20 cellular contexts compared by ENCODE assay signal in the genomic region with DNA sequence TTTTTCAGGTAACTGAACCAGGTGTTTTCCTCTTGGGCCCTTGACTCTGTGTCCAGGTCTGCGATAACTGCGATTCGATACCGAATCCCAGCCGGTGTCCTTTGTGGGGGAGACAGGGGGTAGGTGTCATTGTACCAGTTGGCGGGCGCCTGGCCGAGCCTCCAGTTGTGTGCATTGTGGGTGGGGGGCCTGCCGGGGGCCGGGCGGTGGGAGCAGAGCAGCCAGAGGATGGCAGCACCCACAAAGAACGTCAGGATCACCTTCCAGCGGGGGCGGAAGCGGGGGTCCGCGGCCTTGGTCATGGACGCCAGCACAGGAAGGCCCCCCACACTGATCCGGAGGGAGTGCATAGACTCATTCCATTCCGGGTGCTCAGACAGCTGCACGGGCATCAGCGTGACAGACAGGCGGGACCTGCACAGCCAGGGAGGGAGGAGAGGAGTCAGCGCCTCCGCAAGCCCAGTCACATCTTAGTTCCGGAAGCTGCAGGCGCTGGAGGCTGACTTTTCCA. TPM values are rescaled to one million over a fixed set of nuclear protein-coding genes. Genes with fewer than 3 reads are reported as not detected.
DNase-seq lines count a peak whose midpoint lies in the region; ATAC-seq and TF ChIP-seq lines count a peak whose summit lies in the region.
"Had no signal": no experiment of that assay in that cellular context is flagged by ENCODE, and none has a peak within 500 bp of the region (broad histone marks: within the 10 kb centered on the region; RNA-seq: fewer than 3 reads in every experiment).

No MANE protein-coding gene starts in this region.

- ATAC-seq in upper lobe of right lung: no peak
- no peak for ATAC-seq in GM23338
- ATAC-seq: activated T-helper 17 cell treated with anti-CD3 and anti-CD28 coated beads, Interleukin-2, amount 50 U/mL, for 72 hours; gastrocnemius medialis; Panc1 had no signal

- H3K4me1 ChIP-seq in endodermal cell (ENCODE audit: control insufficient read depth, insufficient read depth, low read length) (no peaks in the 10 kb centered on the region), testis (peaks cover 44% of the 10 kb centered on the region), upper lobe of right lung (peaks cover 9% of the 10 kb centered on the region), HAP-1 (no peaks in the 10 kb centered on the region), GM23338 (ENCODE audit: insufficient read depth) (no peaks in the 10 kb centered on the region)

- no peaks in the 10 kb centered on the region for H3K9me3 ChIP-seq in endodermal cell (ENCODE audit: control insufficient read depth, low read length)
- no peaks in the 10 kb centered on the region for H3K9me3 ChIP-seq in testis
- H3K9me3 ChIP-seq in upper lobe of right lung: no peaks in the 10 kb centered on the region
- no peaks in the 10 kb centered on the region for H3K9me3 ChIP-seq in HAP-1
- H3K9me3 ChIP-seq: gastrocnemius medialis had no signal

- peak; percentile 13 for DNase-seq in activated naive CD4-positive, alpha-beta T cell treated with anti-CD3 and anti-CD28 coated beads, Interleukin-2, amount 10 ng/mL, durations not matched to agents 7 days and 5 days
- DNase-seq in activated naive CD4-positive, alpha-beta T cell treated with Interleukin-2 at 50 U/mL for 16 hours: no peak
- DNase-seq in endodermal cell (peak; percentile 35), mesenteric fat pad (ENCODE audit: low spot score) (peak; percentile 67), testis (peak; percentile 26), upper lobe of right lung (no peak), HAP-1 (ENCODE audit: low spot score in 2 of 2) (no peak), GM23338 (ENCODE audit: low spot score) (no peak)
- DNase-seq: activated CD4-positive, alpha-beta memory T cell treated with anti-CD3 and anti-CD28 coated beads for 36 hours; CD4-positive, alpha-beta T cell; DMS79; NCI-H2107; NCI-H82; occipital lobe; stimulated activated CD4-positive, alpha-beta T cell treated with anti-CD3 and anti-CD28 coated beads, Interleukin-12 subunit alpha, Interleukin-12 subunit beta, amount 100 ng/mL, for 4 hours; stimulated activated naive CD4-positive, alpha-beta T cell had no signal

- no peak overlapping the region for H3K4me2 ChIP-seq in GM23338

- intact Hi-C loops in testis (cut with DNase I; ENCODE audit: low total_unique reads) (no loop called here), upper lobe of right lung (cut with DNase I) (no loop called here)

- no peak overlapping the region for H3K27ac Mint-ChIP-seq in activated naive CD4-positive, alpha-beta T cell treated with anti-CD3 and anti-CD28 coated beads, Interleukin-2, amount 10 ng/mL, durations not matched to agents 7 days and 5 days
- no peak overlapping the region for H3K27ac Mint-ChIP-seq in endodermal cell
- no peak overlapping the region for H3K27ac Mint-ChIP-seq in GM23338
- H3K27ac Mint-ChIP-seq: activated CD4-positive, alpha-beta memory T cell treated with anti-CD3 and anti-CD28 coated beads for 36 hours; activated T-helper 17 cell treated with anti-CD3 and anti-CD28 coated beads, Interleukin-2, amount 50 U/mL, for 72 hours; CD4-positive, alpha-beta T cell had no signal

- H3K36me3 ChIP-seq in endodermal cell (ENCODE audit: control insufficient read depth, insufficient read depth, low read length) (peaks cover 41% of the 10 kb centered on the region), testis (ENCODE audit: low read depth, missing control alignments) (no peaks in the 10 kb centered on the region), upper lobe of right lung (peaks cover 70% of the 10 kb centered on the region), HAP-1 (replicated peaks) (peaks cover 31% of the 10 kb centered on the region), GM23338 (ENCODE audit: insufficient read depth) (no peaks in the 10 kb centered on the region)

- H3K9me3 Mint-ChIP-seq in activated naive CD4-positive, alpha-beta T cell treated with anti-CD3 and anti-CD28 coated beads, Interleukin-2, amount 10 ng/mL, durations not matched to agents 7 days and 5 days: no peaks in the 10 kb centered on the region
- H3K9me3 Mint-ChIP-seq in endodermal cell (no peaks in the 10 kb centered on the region), GM23338 (no peaks in the 10 kb centered on the region)
- H3K9me3 Mint-ChIP-seq: activated CD4-positive, alpha-beta memory T cell treated with anti-CD3 and anti-CD28 coated beads for 36 hours; activated T-helper 17 cell treated with anti-CD3 and anti-CD28 coated beads, Interleukin-2, amount 50 U/mL, for 72 hours; CD4-positive, alpha-beta T cell; central memory CD8-positive, alpha-beta T cell had no signal

- no peaks in the 10 kb centered on the region for H3F3A ChIP-seq in GM23338 (replicated peaks; ENCODE audit: low read depth)

- 92 to 97% methylated on average over 11 to 27 of the region's 27 CpGs for WGBS in endodermal cell (ENCODE audit: insufficient coverage in 1 of 2, insufficient read length in 1 of 2), 2 experiments
- WGBS in testis, 2 donors: 84 to 93% methylated on average over 18 to 27 of the region's 27 CpGs

- H3K9me2 ChIP-seq in GM23338 (ENCODE audit: insufficient read depth): no peaks in the 10 kb centered on the region

- H3K4me3 ChIP-seq in endodermal cell (ENCODE audit: low read length): no peak overlapping the region
- no peak overlapping the region for H3K4me3 ChIP-seq in testis
- no peak overlapping the region for H3K4me3 ChIP-seq in upper lobe of right lung
- no peak overlapping the region for H3K4me3 ChIP-seq in HAP-1
- no peak overlapping the region for H3K4me3 ChIP-seq in GM23338
- H3K4me3 ChIP-seq: gastrocnemius medialis had no signal

- TF ChIP-seq POLR2A in testis (IDR thresholded peaks at IDR 0.05): no peak

- no peak overlapping the region for H3K27ac ChIP-seq in endodermal cell (ENCODE audit: low read depth, low read length)
- H3K27ac ChIP-seq in testis: no peak overlapping the region
- H3K27ac ChIP-seq in upper lobe of right lung: no peak overlapping the region
- no peak overlapping the region for H3K27ac ChIP-seq in GM23338 (ENCODE audit: low read depth)

- no peaks in the 10 kb centered on the region for H3K27me3 Mint-ChIP-seq in activated naive CD4-positive, alpha-beta T cell treated with anti-CD3 and anti-CD28 coated beads, Interleukin-2, amount 10 ng/mL, durations not matched to agents 7 days and 5 days
- H3K27me3 Mint-ChIP-seq in endodermal cell (ENCODE audit: insufficient read depth) (peaks cover 6% of the 10 kb centered on the region), GM23338 (ENCODE audit: insufficient read depth, low read depth, poor library complexity) (peaks cover 31% of the 10 kb centered on the region)
- H3K27me3 Mint-ChIP-seq: activated CD4-positive, alpha-beta memory T cell treated with anti-CD3 and anti-CD28 coated beads for 36 hours; activated T-helper 17 cell treated with anti-CD3 and anti-CD28 coated beads, Interleukin-2, amount 50 U/mL, for 72 hours; CD4-positive, alpha-beta T cell; central memory CD8-positive, alpha-beta T cell had no signal

- CTCF ChIA-PET in activated naive CD4-positive, alpha-beta T cell treated with anti-CD3 and anti-CD28 coated beads, Interleukin-2, amount 10 ng/mL, durations not matched to agents 7 days and 5 days (lab: Charles Lee): no interaction called here

- peaks cover 47% of the 10 kb centered on the region for H3K36me3 Mint-ChIP-seq in activated naive CD4-positive, alpha-beta T cell treated with anti-CD3 and anti-CD28 coated beads, Interleukin-2, amount 10 ng/mL, durations not matched to agents 7 days and 5 days
- H3K36me3 Mint-ChIP-seq in endodermal cell (ENCODE audit: low read depth): peaks cover 67% of the 10 kb centered on the region
- peaks cover 33% of the 10 kb centered on the region for H3K36me3 Mint-ChIP-seq in GM23338 (ENCODE audit: low read depth)

- H3K27me3 ChIP-seq in endodermal cell (ENCODE audit: control insufficient read depth, insufficient read depth, low read length, poor library complexity, severe bottlenecking): no peaks in the 10 kb centered on the region
- no peaks in the 10 kb centered on the region for H3K27me3 ChIP-seq in testis
- H3K27me3 ChIP-seq in upper lobe of right lung: no peaks in the 10 kb centered on the region
- no peaks in the 10 kb centered on the region for H3K27me3 ChIP-seq in HAP-1 (ENCODE audit: low read depth)
- H3K27me3 ChIP-seq in GM23338 (ENCODE audit: insufficient read depth): peaks cover 8% of the 10 kb centered on the region
- H3K27me3 ChIP-seq: gastrocnemius medialis had no signal

- H3K9ac ChIP-seq in endodermal cell (ENCODE audit: extremely low read depth, low read length, poor library complexity, severe bottlenecking): no peak overlapping the region

- no peak for TF ChIP-seq CTCF in endodermal cell (conservative IDR thresholded peaks at IDR 0.05)
- TF ChIP-seq CTCF in testis (IDR thresholded peaks at IDR 0.05): no peak
- no peak for TF ChIP-seq CTCF in upper lobe of right lung (IDR thresholded peaks at IDR 0.05)
- no peak for TF ChIP-seq CTCF in GM23338 (conservative IDR thresholded peaks at IDR 0.05; ENCODE audit: low read depth in 2 of 2)

- no peak overlapping the region for H3K4me3 Mint-ChIP-seq in activated naive CD4-positive, alpha-beta T cell treated with anti-CD3 and anti-CD28 coated beads, Interleukin-2, amount 10 ng/mL, durations not matched to agents 7 days and 5 days
- no peak overlapping the region for H3K4me3 Mint-ChIP-seq in endodermal cell
- H3K4me3 Mint-ChIP-seq in GM23338: no peak overlapping the region
- H3K4me3 Mint-ChIP-seq: activated CD4-positive, alpha-beta memory T cell treated with anti-CD3 and anti-CD28 coated beads for 36 hours; activated T-helper 17 cell treated with anti-CD3 and anti-CD28 coated beads, Interleukin-2, amount 50 U/mL, for 72 hours; CD4-positive, alpha-beta T cell; central memory CD8-positive, alpha-beta T cell had no signal

- 0 out of 2 replicates have a peak, but pooled peaks cover under 1% of the 10 kb centered on the region for H3K79me2 ChIP-seq in GM23338 (replicated peaks; ENCODE audit: insufficient read depth)

- H2AFZ ChIP-seq in GM23338: no peak overlapping the region

- in situ Hi-C loops in HAP-1 (cut with MboI; ENCODE audit: low sequenced_read_pairs): no loop called here

- no peaks in the 10 kb centered on the region for H3K4me1 Mint-ChIP-seq in activated naive CD4-positive, alpha-beta T cell treated with anti-CD3 and anti-CD28 coated beads, Interleukin-2, amount 10 ng/mL, durations not matched to agents 7 days and 5 days
- H3K4me1 Mint-ChIP-seq in endodermal cell: no peaks in the 10 kb centered on the region
- H3K4me1 Mint-ChIP-seq in GM23338: no peaks in the 10 kb centered on the region; the same call in 2 of the 3 replicates

- H4K20me1 ChIP-seq in GM23338 (replicated peaks; ENCODE audit: insufficient read depth): peaks cover 10% of the 10 kb centered on the region

RNA-seq across cellular contexts. Expression of gene CANT1, which starts 12.3 kb away (rescaled TPM):
- total RNA-seq in endodermal cell: 10 to 100 TPM; 57.5 to 61.8 TPM
- 50.7 TPM for polyA plus RNA-seq in endodermal cell (2013, experiment 1 of 2)
- 48.7 TPM for polyA plus RNA-seq in endodermal cell (2013, experiment 2 of 2)
- 37.9 TPM for total RNA-seq in mesenteric fat pad
- total RNA-seq in testis: 10 to 100 TPM; 60.6 to 64.1 TPM
- 80.5 TPM for polyA plus RNA-seq in testis (ENCODE audit: insufficient read depth, low read depth, low replicate concordance)
- 59.6 TPM for total RNA-seq in upper lobe of right lung
- total RNA-seq in GM23338 (2014; rRNA removed; shearing (Covaris generic)): 22.4 and 38.8 TPM in 2 replicates
- 5.9 and 8.0 TPM in 2 replicates for polyA plus RNA-seq in GM23338 (2016; fragmentation: Nextera tagmentation; extraction: Ambion mirVana)

RNA-seq across cellular contexts. Expression of gene LGALS3BP, which starts 17.6 kb away (rescaled TPM):
- 10 to 100 TPM; 23.3 to 71.4 TPM for total RNA-seq in endodermal cell
- polyA plus RNA-seq in endodermal cell (2013, experiment 1 of 2): 51.4 TPM
- polyA plus RNA-seq in endodermal cell (2013, experiment 2 of 2): 47.9 TPM
- total RNA-seq in mesenteric fat pad: 417 TPM
- total RNA-seq in testis: 100 to 1,000 TPM; 498 to 845 TPM
- polyA plus RNA-seq in testis (ENCODE audit: insufficient read depth, low read depth, low replicate concordance): 328 TPM
- total RNA-seq in upper lobe of right lung: 405 TPM
- 36.5 and 45.7 TPM in 2 replicates for total RNA-seq in GM23338 (2014; rRNA removed; shearing (Covaris generic))
- 15.1 and 15.5 TPM in 2 replicates for polyA plus RNA-seq in GM23338 (2016; fragmentation: Nextera tagmentation; extraction: Ambion mirVana)

RNA-seq across cellular contexts. Expression of gene C1QTNF1, which starts 26.7 kb away (rescaled TPM):
- total RNA-seq in endodermal cell: 10 to 100 TPM; 16.0 to 16.5 TPM
- 1.5 TPM for polyA plus RNA-seq in endodermal cell (2013, experiment 1 of 2)
- 1.7 TPM for polyA plus RNA-seq in endodermal cell (2013, experiment 2 of 2)
- total RNA-seq in mesenteric fat pad: 563 TPM
- 1 to 10 TPM; 9.1 to 9.8 TPM for total RNA-seq in testis
- 22.5 TPM for polyA plus RNA-seq in testis (ENCODE audit: insufficient read depth, low read depth, low replicate concordance)
- 28.3 TPM for total RNA-seq in upper lobe of right lung
- 1.9 and 5.2 TPM in 2 replicates for total RNA-seq in GM23338 (2014; rRNA removed; shearing (Covaris generic))
- polyA plus RNA-seq in GM23338 (2016; fragmentation: Nextera tagmentation; extraction: Ambion mirVana): 1.1 and 1.5 TPM in 2 replicates
- total RNA-seq: activated T-helper 17 cell treated with anti-CD3 and anti-CD28 coated beads, Interleukin-2, amount 50 U/mL, for 72 hours; CD4-positive, alpha-beta T cell had no signal

Comparison
In these comparisons a context has a peak if more than half of its experiments do, and no peak if none do; other contexts are left out.
1. DNase-seq: peak in activated naive CD4-positive, alpha-beta T cell treated with anti-CD3 and anti-CD28 coated beads, Interleukin-2, amount 10 ng/mL, durations not matched to agents 7 days and 5 days (single experiment), endodermal cell (single experiment), mesenteric fat pad (single experiment) and testis (single experiment); none in activated naive CD4-positive, alpha-beta T cell treated with Interleukin-2 at 50 U/mL for 16 hours (single experiment), upper lobe of right lung (single experiment), HAP-1 (0 of 2) and GM23338 (single experiment).
2. RNA of gene C1QTNF1, which starts 26.7 kb away (total RNA-seq): 563 TPM in mesenteric fat pad (single experiment); 28.3 TPM in upper lobe of right lung (single experiment), 16.0 to 16.5 TPM in endodermal cell, 9.1 to 9.8 TPM in testis and 1.9 to 5.2 TPM in GM23338; every median in the first group is over 10 times any median in the second.